ENCODE assay signal across 12 cellular contexts in the genomic region with DNA sequence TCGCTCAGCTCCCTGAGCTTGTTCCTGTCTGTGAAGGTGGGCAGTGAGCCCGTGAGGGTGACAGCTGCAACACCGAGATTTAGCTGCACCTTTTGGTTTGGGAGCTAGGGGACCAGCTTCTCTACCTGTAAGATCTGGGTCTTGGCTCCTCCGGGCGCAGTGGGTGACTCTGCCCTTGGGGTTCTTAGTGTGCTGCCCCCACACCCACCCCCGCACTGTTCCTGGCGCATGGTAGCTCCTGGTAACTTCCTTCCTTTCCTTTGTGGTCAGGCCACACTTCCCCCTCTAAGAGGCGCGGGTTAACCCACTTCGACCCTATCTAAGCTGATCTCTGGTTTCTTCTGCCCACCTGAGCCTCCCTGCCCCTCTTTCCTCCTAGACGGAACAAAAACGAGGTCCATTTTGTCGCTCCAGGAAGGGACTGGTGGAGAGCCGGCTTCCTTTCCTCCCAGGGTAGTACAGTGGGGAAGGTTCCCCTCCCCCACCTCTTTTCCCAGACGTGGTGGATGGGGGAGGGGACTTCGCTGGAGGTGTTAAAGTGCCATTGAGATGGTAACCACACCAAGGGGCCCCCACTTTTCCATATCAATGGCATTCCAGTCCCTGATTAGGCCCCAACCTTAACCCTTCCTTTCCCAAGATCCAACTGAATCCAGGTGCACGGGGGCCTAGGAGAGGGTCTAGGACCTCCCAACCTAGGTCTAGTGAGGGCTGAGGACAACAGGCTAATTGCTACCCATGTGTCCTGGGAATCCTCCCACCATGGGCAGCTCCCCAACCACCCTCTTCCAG. TPM values are rescaled to one million over a fixed set of nuclear protein-coding genes. Genes with fewer than 3 reads are reported as not detected.
DNase-seq lines count a peak whose midpoint lies in the region; ATAC-seq and TF ChIP-seq lines count a peak whose summit lies in the region.
"Had no signal": no experiment of that assay in that cellular context is flagged by ENCODE, and none has a peak within 500 bp of the region (broad histone marks: within the 10 kb centered on the region; RNA-seq: fewer than 3 reads in every experiment).

No MANE protein-coding gene starts in this region.

- H3K4me3 ChIP-seq in iPS DF 6.9 (ENCODE audit: low read length): peak overlapping the region; percentile 5; the same call in 1 of the 2 replicates
- peak overlapping the region in 1 of 4 donors; percentile 17 for H3K4me3 ChIP-seq in stomach

- H3K27me3 ChIP-seq in iPS DF 6.9 (ENCODE audit: control insufficient read depth, insufficient read depth, low read length) (no peaks in the 10 kb centered on the region), stomach (peaks cover 5 to 90% (median 46%) of the 10 kb centered on the region in 3 donors)

- peak; percentile 26 for DNase-seq in activated naive CD4-positive, alpha-beta T cell treated with Interleukin-2 at 50 U/mL for 16 hours
- DNase-seq in activated naive CD4-positive, alpha-beta T cell treated with anti-CD3 and anti-CD28 coated beads for 36 hours: no peak
- DNase-seq in T-helper 17 cell (no peak), iPS DF 6.9 (ENCODE audit: low read depth, low spot score) (peak; percentile 97), stomach (no peak), SHP77 (lab: John Stamatoyannopoulos, UW) (no peak)
- DNase-seq: foreskin melanocyte had no signal

- peaks cover 26% of the 10 kb centered on the region for H3K4me1 ChIP-seq in iPS DF 6.9 (ENCODE audit: control insufficient read depth, insufficient read depth, low read length)
- peaks cover 36 to 80% (median 52%) of the 10 kb centered on the region in 4 donors for H3K4me1 ChIP-seq in stomach

- H3K36me3 ChIP-seq in iPS DF 6.9 (ENCODE audit: control insufficient read depth, insufficient read depth, low read length) (no peaks in the 10 kb centered on the region), stomach (no peaks in the 10 kb centered on the region)

- no CpG with 5 or more reads among the region's 17 CpGs for WGBS in iPS DF 6.9 (ENCODE audit: insufficient coverage, insufficient read length)
- 28 to 41% (median 32%) methylated on average over 14 to 17 of the region's 17 CpGs for WGBS in stomach, 5 donors

- no peaks in the 10 kb centered on the region for H3K36me3 Mint-ChIP-seq in activated naive CD4-positive, alpha-beta T cell treated with anti-CD3 and anti-CD28 coated beads for 36 hours (ENCODE audit: low read depth)
- no peaks in the 10 kb centered on the region for H3K36me3 Mint-ChIP-seq in T-helper 17 cell (ENCODE audit: low read depth)

- no peaks in the 10 kb centered on the region for H3K9me3 ChIP-seq in T-helper 17 cell (ENCODE audit: control insufficient read depth, low read length, poor library complexity, severe bottlenecking)
- no peaks in the 10 kb centered on the region for H3K9me3 ChIP-seq in iPS DF 6.9 (ENCODE audit: control insufficient read depth, insufficient read depth, low read length)
- H3K9me3 ChIP-seq in stomach: no peaks in the 10 kb centered on the region

- no peak for TF ChIP-seq POLR2A in stomach (IDR thresholded peaks at IDR 0.05)

- intact Hi-C loops in activated naive CD4-positive, alpha-beta T cell treated with anti-CD3 and anti-CD28 coated beads for 36 hours (cut with micrococcal nuclease): no loop called here
- intact Hi-C loops in stomach (cut with DNase I; ENCODE audit: low total_unique reads): no loop called here

- CTCF ChIA-PET in activated naive CD4-positive, alpha-beta T cell treated with anti-CD3 and anti-CD28 coated beads for 36 hours (lab: Charles Lee): interaction anchor here (0.9 to 13.3 kb wide), 3 partner anchors 19 to 127 kb away, joined by 3 to 310 read pairs (median 3); partner anchors contain the start of genes CLDN6, HCFC1R1, THOC6 and TNFRSF12A

- no peak overlapping the region for H3K27ac Mint-ChIP-seq in activated naive CD4-positive, alpha-beta T cell treated with anti-CD3 and anti-CD28 coated beads for 36 hours
- no peak overlapping the region for H3K27ac Mint-ChIP-seq in T-helper 17 cell

- peaks cover 30% of the 10 kb centered on the region for H3K4me1 Mint-ChIP-seq in activated naive CD4-positive, alpha-beta T cell treated with anti-CD3 and anti-CD28 coated beads for 36 hours (ENCODE audit: low read depth)
- H3K4me1 Mint-ChIP-seq in T-helper 17 cell: peaks cover 18% of the 10 kb centered on the region

- H3K27ac ChIP-seq in iPS DF 6.9 (ENCODE audit: low read length) (peak overlapping the region; percentile 35), stomach (peak overlapping the region in 3 of 5 donors; percentile 3 to 67 (median 55))
- H3K27ac ChIP-seq: RWPE1 had no signal

- no peak for ATAC-seq in T-helper 17 cell
- no peak for ATAC-seq in GM19023 (IDR thresholded peaks at IDR 0.05; ENCODE audit: unreplicated experiment)
- no peak for ATAC-seq in HG03280 (IDR thresholded peaks at IDR 0.05; ENCODE audit: unreplicated experiment)

- H3K27me3 Mint-ChIP-seq in activated naive CD4-positive, alpha-beta T cell treated with anti-CD3 and anti-CD28 coated beads for 36 hours (ENCODE audit: low read depth): peaks cover 2% of the 10 kb centered on the region
- H3K27me3 Mint-ChIP-seq in T-helper 17 cell: no peaks in the 10 kb centered on the region

- no peak overlapping the region for H3K4me3 Mint-ChIP-seq in activated naive CD4-positive, alpha-beta T cell treated with anti-CD3 and anti-CD28 coated beads for 36 hours
- peak overlapping the region; percentile 84 for H3K4me3 Mint-ChIP-seq in T-helper 17 cell

- H3K9me3 Mint-ChIP-seq in activated naive CD4-positive, alpha-beta T cell treated with anti-CD3 and anti-CD28 coated beads for 36 hours: no peaks in the 10 kb centered on the region

- TF ChIP-seq CTCF in stomach (IDR thresholded peaks at IDR 0.05): no peak

- no peak for TF ChIP-seq EP300 in stomach (IDR thresholded peaks at IDR 0.05)

RNA-seq across cellular contexts. Expression of gene CLDN9, which starts 4.6 kb away (rescaled TPM):
- total RNA-seq in activated naive CD4-positive, alpha-beta T cell treated with anti-CD3 and anti-CD28 coated beads for 36 hours: not detected
- not detected for total RNA-seq in T-helper 17 cell
- not detected for total RNA-seq in stomach
- under 1 TPM in 2 of 3 donors, not detected in 1; 0.28 to 0.31 TPM for polyA plus RNA-seq in stomach
- polyA plus RNA-seq: BJ had no signal

RNA-seq across cellular contexts. Expression of gene CLDN6, which starts 9.8 kb away (rescaled TPM):
- not detected for total RNA-seq in activated naive CD4-positive, alpha-beta T cell treated with anti-CD3 and anti-CD28 coated beads for 36 hours
- total RNA-seq in T-helper 17 cell (not detected), stomach (not detected)
- polyA plus RNA-seq in stomach: not detected
- total RNA-seq: ureter had no signal

RNA-seq across cellular contexts. Expression of gene TNFRSF12A, which starts 12.0 kb away (rescaled TPM):
- under 1 TPM; 0.88 to 0.96 TPM for total RNA-seq in activated naive CD4-positive, alpha-beta T cell treated with anti-CD3 and anti-CD28 coated beads for 36 hours
- 1 to 10 TPM in 1 of 2 donors, under 1 TPM in 1; 0.92 to 1.3 TPM for total RNA-seq in T-helper 17 cell
- 100 to 1,000 TPM in 2 of 5 donors, 10 to 100 TPM in 2, 1 to 10 TPM in 1; 1.8 to 134 (median 77.2) TPM for total RNA-seq in stomach
- polyA plus RNA-seq in stomach: 100 to 1,000 TPM in 1 of 3 donors, 10 to 100 TPM in 2; 20.3 to 117 (median 25.8) TPM

RNA-seq across cellular contexts. Expression of gene HCFC1R1, which starts 15.6 kb away (rescaled TPM):
- 10 to 100 TPM; 22.6 to 26.8 TPM for total RNA-seq in activated naive CD4-positive, alpha-beta T cell treated with anti-CD3 and anti-CD28 coated beads for 36 hours
- total RNA-seq in T-helper 17 cell: 10 to 100 TPM; 10.6 to 14.4 TPM
- 10 to 100 TPM; 11.0 to 94.7 (median 21.7) TPM for total RNA-seq in stomach
- 100 to 1,000 TPM in 2 of 3 donors, 10 to 100 TPM in 1; 71.7 to 128 (median 102) TPM for polyA plus RNA-seq in stomach

RNA-seq across cellular contexts. Expression of gene THOC6, which starts 15.7 kb away (rescaled TPM):
- 10 to 100 TPM; 40.6 to 41.0 TPM for total RNA-seq in activated naive CD4-positive, alpha-beta T cell treated with anti-CD3 and anti-CD28 coated beads for 36 hours
- total RNA-seq in T-helper 17 cell (10 to 100 TPM; 21.3 to 23.7 TPM), stomach (10 to 100 TPM in 4 of 5 donors, not detected in 1; 10.5 to 97.9 (median 22.2) TPM)
- 10 to 100 TPM; 15.3 to 39.0 (median 32.8) TPM for polyA plus RNA-seq in stomach

Comparison
In these comparisons a context has a peak if more than half of its experiments do, and no peak if none do; other contexts are left out.
1. DNase-seq: peak in activated naive CD4-positive, alpha-beta T cell treated with Interleukin-2 at 50 U/mL for 16 hours (single experiment) and iPS DF 6.9 (single experiment); none in activated naive CD4-positive, alpha-beta T cell treated with anti-CD3 and anti-CD28 coated beads for 36 hours (single experiment), T-helper 17 cell (0 of 3), stomach (single experiment) and SHP77 (0 of 2).